19 cellular contexts compared by ENCODE assay signal in the genomic region with DNA sequence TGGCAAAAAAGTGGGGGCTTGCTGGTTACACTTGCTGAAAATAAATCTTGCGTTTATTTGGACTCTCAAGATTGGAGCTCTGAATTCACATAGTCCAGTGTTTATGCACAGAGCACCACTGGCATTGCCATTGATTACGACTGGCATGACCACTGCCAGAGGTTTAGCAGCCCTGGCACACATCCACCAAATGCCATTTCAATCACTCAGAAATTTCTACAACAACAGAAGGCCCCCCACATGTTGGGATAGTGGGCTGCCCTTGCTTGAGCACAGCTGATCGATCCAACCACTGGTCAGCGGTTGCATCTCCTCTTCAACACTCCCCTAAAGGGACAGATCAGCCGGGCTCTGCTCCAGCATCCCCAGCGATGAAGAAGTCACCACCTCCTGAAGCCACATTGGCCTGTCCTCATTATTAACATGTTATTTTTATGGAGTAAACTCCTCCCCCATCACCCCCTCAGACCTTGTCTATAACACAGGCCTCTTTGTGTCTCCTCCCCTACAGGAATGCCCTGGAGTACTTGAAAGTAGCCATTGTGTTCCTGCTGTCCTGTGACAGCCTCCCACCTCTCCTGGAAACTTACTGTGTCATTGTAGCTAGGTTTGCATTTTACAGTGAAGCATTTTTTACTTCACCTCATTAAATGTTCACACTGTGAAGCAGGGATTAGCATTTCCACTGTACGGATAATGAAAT. TPM values are rescaled to one million over a fixed set of nuclear protein-coding genes. Genes with fewer than 3 reads are reported as not detected.
DNase-seq lines count a peak whose midpoint lies in the region; ATAC-seq, FAIRE-seq and TF ChIP-seq lines count a peak whose summit lies in the region.
"Had no signal": no experiment of that assay in that cellular context is flagged by ENCODE, and none has a peak within 500 bp of the region (broad histone marks: within the 10 kb centered on the region; RNA-seq: fewer than 3 reads in every experiment).

No MANE protein-coding gene starts in this region.

- peak overlapping the region; percentile 57 for H3K4me2 ChIP-seq in HepG2 (ENCODE audit: low read depth, low read length)
- H3K4me2 ChIP-seq: A549 had no signal

- POLR2A ChIA-PET in HepG2 (lab: Yijun Ruan, JAX): no interaction called here

- H4K20me1 ChIP-seq in HepG2 (ENCODE audit: insufficient read depth, low read length): no peaks in the 10 kb centered on the region

- TF ChIP-seq EP300 in HepG2 (IDR thresholded peaks at IDR 0.05; ENCODE audit: low read depth in 2 of 2, low read length in 2 of 2) (peak in 1 of 2 experiments; percentile 15; a peak in 1 of 4 replicates), HepG2 (CRISPR knock-in tag; IDR thresholded peaks at IDR 0.05; ENCODE audit: borderline replicate concordance) (no peak)

- H3K4me3 ChIP-seq in HepG2 (replicated peaks in 1 of 3; ENCODE audit: insufficient read depth in 1 of 3, low read depth in 2 of 3, low read length in 3 of 3) (no peak overlapping the region), right lobe of liver (no peak overlapping the region)
- H3K4me3 ChIP-seq: A549, Peyer's patch, skin epidermis had no signal

- no peaks in the 10 kb centered on the region for H3K9me3 ChIP-seq in HepG2 (ENCODE audit: low read length)
- H3K9me3 ChIP-seq in right lobe of liver: no peaks in the 10 kb centered on the region
- H3K9me3 ChIP-seq: A549, Peyer's patch had no signal

- H2AFZ ChIP-seq in HepG2 (ENCODE audit: low read length): no peak overlapping the region

- H3K36me3 Mint-ChIP-seq in activated naive CD4-positive, alpha-beta T cell treated with anti-CD3 and anti-CD28 coated beads, Interleukin-2, amount 50 U/mL, for 72 hours: no peaks in the 10 kb centered on the region

- H3K9me3 Mint-ChIP-seq in activated naive CD4-positive, alpha-beta T cell treated with anti-CD3 and anti-CD28 coated beads, Interleukin-2, amount 50 U/mL, for 72 hours: no peaks in the 10 kb centered on the region
- H3K9me3 Mint-ChIP-seq: activated T-helper 17 cell treated with anti-CD3 and anti-CD28 coated beads, Interleukin-2, amount 50 U/mL, for 72 hours; naive thymus-derived CD4-positive, alpha-beta T cell; stimulated activated naive B cell treated with anti-CD40 and anti-IgM and Interleukin-4, amounts not matched to agents 10 μg/mL and 1 μg/mL and 100 μg/mL, for 72 hours had no signal

- no peak for TF ChIP-seq CTCF in HepG2 (CRISPR knock-in tag; IDR thresholded peaks at IDR 0.05)
- TF ChIP-seq CTCF in right lobe of liver (IDR thresholded peaks at IDR 0.05): no peak

- ATAC-seq in HepG2: peak; percentile 65
- no peak for ATAC-seq in right lobe of liver
- ATAC-seq in GM19023 (IDR thresholded peaks at IDR 0.05; ENCODE audit: unreplicated experiment): no peak
- no peak for ATAC-seq in activated naive CD4-positive, alpha-beta T cell treated with anti-CD3 and anti-CD28 coated beads, Interleukin-2, amount 50 U/mL, for 72 hours
- ATAC-seq: A549; activated T-helper 17 cell treated with anti-CD3 and anti-CD28 coated beads, Interleukin-2, amount 50 U/mL, for 72 hours; naive thymus-derived CD4-positive, alpha-beta T cell; stimulated activated naive B cell treated with anti-CD40 and anti-IgM and Interleukin-4, amounts not matched to agents 10 μg/mL and 1 μg/mL and 100 μg/mL, for 72 hours had no signal

- no peak overlapping the region for H3K27ac Mint-ChIP-seq in activated naive CD4-positive, alpha-beta T cell treated with anti-CD3 and anti-CD28 coated beads, Interleukin-2, amount 50 U/mL, for 72 hours
- H3K27ac Mint-ChIP-seq: activated T-helper 17 cell treated with anti-CD3 and anti-CD28 coated beads, Interleukin-2, amount 50 U/mL, for 72 hours; stimulated activated naive B cell treated with anti-CD40 and anti-IgM and Interleukin-4, amounts not matched to agents 10 μg/mL and 1 μg/mL and 100 μg/mL, for 72 hours had no signal

- CTCF ChIA-PET in HepG2 (lab: Yijun Ruan, JAX; ENCODE audit: low intra/inter-chr PET ratio, low total read pairs): no interaction called here

- peak overlapping the region; percentile 32; the same call in 1 of the 2 replicates for H3K9ac ChIP-seq in HepG2 (ENCODE audit: insufficient read depth, low read depth, low read length)

- no peak for TF ChIP-seq RAD21 in HepG2 (CRISPR knock-in tag; IDR thresholded peaks at IDR 0.05)

- in situ Hi-C loops in HepG2 (cut with HindIII; ENCODE audit: extremely low pct_ligation_motif_present, low pct_unique_long_range_greater_than_20kb): no loop called here

- no peaks in the 10 kb centered on the region for H3K27me3 ChIP-seq in HepG2 (ENCODE audit: control insufficient read depth in 1 of 2, insufficient read depth in 2 of 2, low read length in 2 of 2)
- H3K27me3 ChIP-seq in right lobe of liver: no peaks in the 10 kb centered on the region
- H3K27me3 ChIP-seq: Peyer's patch had no signal

- no peaks in the 10 kb centered on the region for H3K79me2 ChIP-seq in HepG2 (ENCODE audit: insufficient read depth, low read length)

- 66% methylated on average over 7 of the region's 7 CpGs for WGBS in HepG2 (ENCODE audit: low lambda C conversion rate)
- WGBS in right lobe of liver (ENCODE audit: insufficient coverage, low coverage, low lambda C conversion rate, missing lambda C conversion rate): 55% methylated on average over 5 of the region's 7 CpGs

- H3K36me3 ChIP-seq in HepG2 (replicated peaks in 1 of 2; ENCODE audit: control insufficient read depth in 1 of 2, insufficient read depth in 2 of 2, low read length in 2 of 2) (no peaks in the 10 kb centered on the region), right lobe of liver (no peaks in the 10 kb centered on the region)
- H3K36me3 ChIP-seq: Peyer's patch had no signal

- H3K4me1 ChIP-seq in HepG2 (ENCODE audit: insufficient read depth, low read length) (peaks cover 88% of the 10 kb centered on the region), right lobe of liver (no peaks in the 10 kb centered on the region)
- H3K4me1 ChIP-seq: A549 had no signal

- DNase-seq in HepG2 (ENCODE audit: low spot score) (peak; percentile 95), right lobe of liver (no peak), ecto neural progenitor cell (ENCODE audit: low spot score) (peak; percentile 38), pons (ENCODE audit: low spot score) (peak; percentile 80), NCI-H446 (lab: John Stamatoyannopoulos, UW) (no peak)
- DNase-seq in activated CD8-positive, alpha-beta memory T cell treated with anti-CD3 and anti-CD28 coated beads, Interleukin-2, amount 50 U/mL, for 48 hours: no peak
- DNase-seq in activated naive CD4-positive, alpha-beta T cell treated with anti-CD3 and anti-CD28 coated beads, Interleukin-2, amount 50 U/mL, for 72 hours (ENCODE audit: low spot score in 2 of 2): no peak
- DNase-seq: activated CD4-positive, alpha-beta T cell treated with anti-CD3 and anti-CD28 coated beads, Interleukin-2, amount 50 U/mL, for 1 hour; GOT3; naive thymus-derived CD4-positive, alpha-beta T cell; NCI-H2081 treated with DMSO at 0.1 percent for 48 hours; Peyer's patch; stimulated activated naive B cell treated with anti-CD40 and anti-IgM and Interleukin-4, amounts not matched to agents 10 μg/mL and 1 μg/mL and 100 μg/mL, for 72 hours; trophoblast cell had no signal

- TF ChIP-seq POLR2A in HepG2 (IDR thresholded peaks at IDR 0.05; ENCODE audit: insufficient read depth in 1 of 2, low read depth in 2 of 2, low read length in 2 of 2): peak in 1 of 2 experiments; percentile 46; a peak in 1 of 4 replicates
- TF ChIP-seq POLR2A in right lobe of liver (IDR thresholded peaks at IDR 0.05): no peak

- BruUV-seq in HepG2 (replicated peaks; lab: Mats Ljungman, UMichigan): no TSS peak

- H3K27ac ChIP-seq in HepG2 (ENCODE audit: extremely low read length, insufficient read depth, low read length) (peak overlapping the region; percentile 69), right lobe of liver (no peak overlapping the region)
- H3K27ac ChIP-seq: A549, Peyer's patch had no signal

- peak; percentile 62 for FAIRE-seq in HepG2 (lab: Jason Lieb, UNC)
- FAIRE-seq: A549, bronchial epithelial cell had no signal

- intact Hi-C loops in HepG2 (cut with micrococcal nuclease; ENCODE audit: unreplicated experiment): no loop called here
- intact Hi-C loops in right lobe of liver (cut with DNase I): loop anchor here (10.0 kb wide), 2 partner anchors 136 to 146 kb away; a partner anchor contains a TSS

TF ChIP-seq in HepG2, 621 proteins besides CTCF, POLR2A, EP300 and RAD21 (continues in another document):
- peak; percentile 8; the same call in 1 of the 2 replicates for TF ChIP-seq ZNF331 (CRISPR knock-in tag; IDR thresholded peaks at IDR 0.05)
- no peak for TF ChIP-seq SOX13 (IDR thresholded peaks at IDR 0.05)
- peak in 1 of 2 experiments; percentile 51; a peak in 1 of 4 replicates for TF ChIP-seq SOX13 (CRISPR knock-in tag; conservative IDR thresholded peaks at IDR 0.05 in 1 of 2, IDR thresholded peaks at IDR 0.05 in 1 of 2)

RNA-seq across cellular contexts. Expression of a gene that starts 51.3 kb away (rescaled TPM):
- total RNA-seq in HepG2 (2016; rRNA removed; fragmentation: Illumina TruSeq; extraction: Trizol) (9.0 and 10.8 TPM in 2 replicates), right lobe of liver (10 to 100 TPM in 1 of 6 experiments, 1 to 10 TPM in 5; 2.2 to 10.1 (median 5.4) TPM)
- 5.3 and 6.2 TPM in 2 replicates for total RNA-seq in HepG2 (2016; cell fraction: cytosol; rRNA removed; fragmentation: Illumina TruSeq; extraction: Trizol; ENCODE audit: low read depth)
- total RNA-seq in HepG2 (2016; cell fraction: insoluble cytoplasmic fraction; rRNA removed; fragmentation: Illumina TruSeq; extraction: Trizol): 8.1 and 8.9 TPM in 2 replicates
- 12.5 and 15.3 TPM in 2 replicates for total RNA-seq in HepG2 (2016; cell fraction: membrane; rRNA removed; fragmentation: Illumina TruSeq; extraction: Trizol)
- total RNA-seq in HepG2 (2016; cell fraction: nucleus; rRNA removed; fragmentation: Illumina TruSeq; extraction: Trizol): 7.2 and 9.0 TPM in 2 replicates
- 2.4 and 2.7 TPM in 2 replicates for polyA plus RNA-seq in HepG2 (2011; rRNA removed)
- 1.4 and 1.9 TPM in 2 replicates for polyA plus RNA-seq in HepG2 (2011; cell fraction: cytosol; rRNA removed)
- 1.7 and 2.8 TPM in 2 replicates for polyA plus RNA-seq in HepG2 (2011; cell fraction: nucleus; rRNA removed)
- polyA plus RNA-seq in HepG2 (2012): 5.4 and 6.3 TPM in 2 replicates
- 10.5 and 11.5 TPM in 2 replicates for polyA plus RNA-seq in HepG2 (2016; cell fraction: cytosol; fragmentation: Illumina TruSeq; extraction: Trizol; ENCODE audit: low read depth)
- 10.0 and 11.9 TPM in 2 replicates for polyA plus RNA-seq in HepG2 (2016; cell fraction: insoluble cytoplasmic fraction; fragmentation: Illumina TruSeq; extraction: Trizol; ENCODE audit: low read depth)
- polyA plus RNA-seq in HepG2 (2016; cell fraction: membrane; fragmentation: Illumina TruSeq; extraction: Trizol; ENCODE audit: low read depth): 14.2 and 15.4 TPM in 2 replicates
- 6.8 and 11.4 TPM in 2 replicates for polyA plus RNA-seq in HepG2 (2016; cell fraction: nucleus; fragmentation: Illumina TruSeq; extraction: Trizol; ENCODE audit: insufficient read depth, low read depth)
- 3.2 and 6.0 TPM in 2 replicates for polyA minus RNA-seq in HepG2 (2011; rRNA and poly(A)+ RNA removed; ENCODE audit: low replicate concordance)
- 0.97 and 1.7 TPM in 2 replicates for polyA minus RNA-seq in HepG2 (2011; cell fraction: cytosol; rRNA and poly(A)+ RNA removed)
- 7.8 and 8.4 TPM in 2 replicates for polyA minus RNA-seq in HepG2 (2011; cell fraction: nucleus; rRNA and poly(A)+ RNA removed)
- 10 to 100 TPM; 15.8 to 16.9 TPM for total RNA-seq in activated naive CD4-positive, alpha-beta T cell treated with anti-CD3 and anti-CD28 coated beads, Interleukin-2, amount 50 U/mL, for 72 hours

Comparison
In these comparisons a context has a peak if more than half of its experiments do, and no peak if none do; other contexts are left out.
1. DNase-seq: peak in HepG2 (single experiment), ecto neural progenitor cell (single experiment) and pons (single experiment); none in right lobe of liver (0 of 3), activated CD8-positive, alpha-beta memory T cell treated with anti-CD3 and anti-CD28 coated beads, Interleukin-2, amount 50 U/mL, for 48 hours (single experiment), activated naive CD4-positive, alpha-beta T cell treated with anti-CD3 and anti-CD28 coated beads, Interleukin-2, amount 50 U/mL, for 72 hours (0 of 2) and NCI-H446 (0 of 2).